20 cellular contexts compared by ENCODE assay signal in the genomic region with DNA sequence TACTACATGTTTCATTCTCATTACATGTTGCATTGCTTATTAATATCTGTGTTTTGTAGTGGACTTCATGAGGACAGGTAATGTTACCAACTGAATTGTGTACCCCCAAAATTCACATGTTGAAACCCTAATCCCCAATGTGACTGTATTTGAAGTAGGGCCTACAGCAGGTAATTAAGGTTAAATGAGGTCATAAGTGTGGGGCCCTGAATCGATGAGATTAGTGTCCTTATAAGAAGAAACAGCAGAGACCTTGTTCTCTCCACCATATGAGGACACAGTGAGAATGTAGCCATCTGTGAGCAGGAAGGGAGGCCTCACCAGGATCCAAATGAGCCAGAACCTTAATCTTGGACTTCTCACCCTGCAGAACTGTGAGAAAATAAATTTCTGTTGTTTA. TPM values are rescaled to one million over a fixed set of nuclear protein-coding genes. Genes with fewer than 3 reads are reported as not detected.
DNase-seq lines count a peak whose midpoint lies in the region; ATAC-seq, FAIRE-seq and TF ChIP-seq lines count a peak whose summit lies in the region.
"Had no signal": no experiment of that assay in that cellular context is flagged by ENCODE, and none has a peak within 500 bp of the region (broad histone marks: within the 10 kb centered on the region; RNA-seq: fewer than 3 reads in every experiment).

No MANE protein-coding gene starts in this region.

- H3K9me2 ChIP-seq in MM.1S (replicated peaks; ENCODE audit: insufficient read depth, low read length), result no peaks in the 10 kb centered on the region

- WGBS in HepG2 (ENCODE audit: low lambda C conversion rate), result 0% methylated on average over 1 of the region's 1 CpG
- 100% methylated on average over 1 of the region's 1 CpG for WGBS in right lobe of liver (ENCODE audit: insufficient coverage, low coverage, low lambda C conversion rate, missing lambda C conversion rate)
- WGBS in esophagus muscularis mucosa, result 100% methylated on average over 1 of the region's 1 CpG

- ATAC-seq in HepG2 (no peak), right lobe of liver (no peak), GM19455 (IDR thresholded peaks at IDR 0.05; ENCODE audit: unreplicated experiment) (no peak)
- ATAC-seq in activated CD8-positive, alpha-beta memory T cell treated with anti-CD3 and anti-CD28 coated beads, Interleukin-2, amount 10 ng/mL, durations not matched to agents 7 days and 5 days, result no peak
- ATAC-seq: HCT116 had no signal

- H3K27me3 ChIP-seq in HepG2 (ENCODE audit: control insufficient read depth in 1 of 2, insufficient read depth in 2 of 2, low read length in 2 of 2) (peaks cover 0 to 9% of the 10 kb centered on the region in 2 experiments; a peak in 1 of 5 replicates), right lobe of liver (no peaks in the 10 kb centered on the region), MM.1S (replicated peaks; ENCODE audit: insufficient read depth, low read length) (no peaks in the 10 kb centered on the region), esophagus muscularis mucosa (peaks cover 0 to 4% (median 0%) of the 10 kb centered on the region in 4 donors)
- H3K27me3 ChIP-seq: SJCRH30 had no signal

- H3K4me2 ChIP-seq in HepG2 (ENCODE audit: low read depth, low read length), result no peak overlapping the region
- H3K4me2 ChIP-seq in MM.1S (ENCODE audit: low read depth, low read length), result peak overlapping the region; percentile 58

- no peak for DNase-seq in HepG2 (ENCODE audit: low spot score)
- DNase-seq in right lobe of liver, result no peak
- DNase-seq in MM.1S, result no peak
- peak; percentile 72 for DNase-seq in esophagus muscularis mucosa (ENCODE audit: extremely low spot score)
- DNase-seq in activated CD8-positive, alpha-beta memory T cell treated with anti-CD3 and anti-CD28 coated beads, Interleukin-2, amount 10 ng/mL, durations not matched to agents 7 days and 5 days, result no peak
- DNase-seq in coronary artery (ENCODE audit: low spot score), result no peak
- DNase-seq: AML-193; NCI-H1092 treated with DMSO at 0.1 percent for 48 hours; NCI-H1436 treated with DMSO at 0.1 percent for 48 hours; NCI-H1930; NCI-H2227 treated with DMSO at 0.1 percent for 48 hours; NCI-H510A; NCI-H748 treated with DMSO at 0.1 percent for 48 hours; NK-92 treated with Interleukin-12 subunit alpha and Interleukin-12 subunit beta, amount 100 ng/mL, for 24 hours; SJCRH30 had no signal

- H3K9me3 Mint-ChIP-seq in activated CD8-positive, alpha-beta memory T cell treated with anti-CD3 and anti-CD28 coated beads, Interleukin-2, amount 10 ng/mL, durations not matched to agents 7 days and 5 days (ENCODE audit: low read depth), result no peaks in the 10 kb centered on the region
- H3K9me3 Mint-ChIP-seq: IgD-negative memory B cell had no signal

- BruUV-seq in HepG2 (replicated peaks; lab: Mats Ljungman, UMichigan), result no TSS peak

- no peak for TF ChIP-seq POLR2A in HepG2 (IDR thresholded peaks at IDR 0.05; ENCODE audit: insufficient read depth in 1 of 2, low read depth in 2 of 2, low read length in 2 of 2)
- no peak for TF ChIP-seq POLR2A in right lobe of liver (IDR thresholded peaks at IDR 0.05)
- TF ChIP-seq POLR2A in esophagus muscularis mucosa (IDR thresholded peaks at IDR 0.05; ENCODE audit: low read depth), result no peak

- TF ChIP-seq EP300 in HepG2 (IDR thresholded peaks at IDR 0.05; ENCODE audit: low read depth in 2 of 2, low read length in 2 of 2) (no peak), HepG2 (CRISPR knock-in tag; IDR thresholded peaks at IDR 0.05; ENCODE audit: borderline replicate concordance) (no peak), esophagus muscularis mucosa (IDR thresholded peaks at IDR 0.05) (no peak)

- H3K4me1 ChIP-seq in HepG2 (ENCODE audit: insufficient read depth, low read length) (peaks cover 13% of the 10 kb centered on the region), right lobe of liver (peaks cover 0 to 13% (median 6%) of the 10 kb centered on the region in 4 donors), MM.1S (ENCODE audit: low read length) (peaks cover 61% of the 10 kb centered on the region), esophagus muscularis mucosa (no peaks in the 10 kb centered on the region)

- H3K9me3 ChIP-seq in HepG2 (ENCODE audit: low read length) (0 out of 2 replicates have a peak, but pooled peaks cover 4% of the 10 kb centered on the region), right lobe of liver (no peaks in the 10 kb centered on the region), MM.1S (replicated peaks; ENCODE audit: insufficient read depth, low read length) (no peaks in the 10 kb centered on the region), esophagus muscularis mucosa (no peaks in the 10 kb centered on the region)

- H3K9ac ChIP-seq in HepG2 (ENCODE audit: insufficient read depth, low read depth, low read length) (no peak overlapping the region), MM.1S (ENCODE audit: low read length) (peak overlapping the region; percentile 1; the same call in 1 of the 2 replicates)

- CTCF ChIA-PET in HepG2 (lab: Yijun Ruan, JAX; ENCODE audit: low intra/inter-chr PET ratio, low total read pairs), result no interaction called here
- CTCF ChIA-PET in activated CD8-positive, alpha-beta memory T cell treated with anti-CD3 and anti-CD28 coated beads, Interleukin-2, amount 10 ng/mL, durations not matched to agents 7 days and 5 days (lab: Charles Lee), result no interaction called here

- H4K20me1 ChIP-seq in HepG2 (ENCODE audit: insufficient read depth, low read length), result no peaks in the 10 kb centered on the region
- H4K20me1 ChIP-seq in MM.1S (ENCODE audit: insufficient read depth, low read length), result no peaks in the 10 kb centered on the region

- no peaks in the 10 kb centered on the region for H3K4me1 Mint-ChIP-seq in activated CD8-positive, alpha-beta memory T cell treated with anti-CD3 and anti-CD28 coated beads, Interleukin-2, amount 10 ng/mL, durations not matched to agents 7 days and 5 days

- H3K79me2 ChIP-seq in HepG2 (ENCODE audit: insufficient read depth, low read length), result no peaks in the 10 kb centered on the region
- H3K79me2 ChIP-seq in MM.1S (ENCODE audit: low read length), result no peaks in the 10 kb centered on the region

- H3K27ac ChIP-seq in HepG2 (ENCODE audit: extremely low read length, insufficient read depth, low read length), result no peak overlapping the region
- no peak overlapping the region for H3K27ac ChIP-seq in right lobe of liver
- H3K27ac ChIP-seq in MM.1S (ENCODE audit: low read length), result peak overlapping the region; percentile 73
- H3K27ac ChIP-seq in esophagus muscularis mucosa (replicated peaks in 1 of 4), result no peak overlapping the region
- no peak overlapping the region for H3K27ac ChIP-seq in coronary artery

- intact Hi-C loops in HepG2 (cut with micrococcal nuclease; ENCODE audit: unreplicated experiment) (no loop called here), right lobe of liver (cut with DNase I) (no loop called here), esophagus muscularis mucosa (cut with DNase I) (no loop called here)

- H3K36me3 Mint-ChIP-seq in activated CD8-positive, alpha-beta memory T cell treated with anti-CD3 and anti-CD28 coated beads, Interleukin-2, amount 10 ng/mL, durations not matched to agents 7 days and 5 days, result peaks cover 8% of the 10 kb centered on the region
- H3K36me3 Mint-ChIP-seq: IgD-negative memory B cell had no signal

- peaks cover 37% of the 10 kb centered on the region for H3F3A ChIP-seq in MM.1S (ENCODE audit: insufficient read depth, low read length)

- H3K4me3 Mint-ChIP-seq in activated CD8-positive, alpha-beta memory T cell treated with anti-CD3 and anti-CD28 coated beads, Interleukin-2, amount 10 ng/mL, durations not matched to agents 7 days and 5 days, result no peak overlapping the region

- no peak overlapping the region for H3K27ac Mint-ChIP-seq in activated CD8-positive, alpha-beta memory T cell treated with anti-CD3 and anti-CD28 coated beads, Interleukin-2, amount 10 ng/mL, durations not matched to agents 7 days and 5 days

- in situ Hi-C loops in HepG2 (cut with HindIII; ENCODE audit: extremely low pct_ligation_motif_present, low pct_unique_long_range_greater_than_20kb), result no loop called here

- FAIRE-seq in HepG2 (lab: Jason Lieb, UNC), result no peak
- FAIRE-seq: H1, RCC 7860 had no signal

- TF ChIP-seq CTCF in HepG2 (CRISPR knock-in tag; IDR thresholded peaks at IDR 0.05) (no peak), right lobe of liver (IDR thresholded peaks at IDR 0.05) (no peak), MM.1S (IDR thresholded peaks at IDR 0.05; ENCODE audit: low read length) (no peak), esophagus muscularis mucosa (IDR thresholded peaks at IDR 0.05) (no peak), coronary artery (IDR thresholded peaks at IDR 0.05) (no peak)

- TF ChIP-seq RAD21 in HepG2 (CRISPR knock-in tag; IDR thresholded peaks at IDR 0.05), result no peak

- H3K27me3 Mint-ChIP-seq in activated CD8-positive, alpha-beta memory T cell treated with anti-CD3 and anti-CD28 coated beads, Interleukin-2, amount 10 ng/mL, durations not matched to agents 7 days and 5 days, result peaks cover 13% of the 10 kb centered on the region
- H3K27me3 Mint-ChIP-seq: IgD-negative memory B cell had no signal

- no peaks in the 10 kb centered on the region for H3K36me3 ChIP-seq in HepG2 (replicated peaks in 1 of 2; ENCODE audit: control insufficient read depth in 1 of 2, insufficient read depth in 2 of 2, low read length in 2 of 2)
- H3K36me3 ChIP-seq in right lobe of liver, result no peaks in the 10 kb centered on the region
- H3K36me3 ChIP-seq in MM.1S (replicated peaks; ENCODE audit: insufficient read depth, low read length), result no peaks in the 10 kb centered on the region
- no peaks in the 10 kb centered on the region for H3K36me3 ChIP-seq in esophagus muscularis mucosa
- H3K36me3 ChIP-seq: SJCRH30 had no signal

- POLR2A ChIA-PET in HepG2 (lab: Yijun Ruan, JAX), result no interaction called here

- H2AFZ ChIP-seq in HepG2 (ENCODE audit: low read length) (no peak overlapping the region), MM.1S (ENCODE audit: low read length) (peak overlapping the region; percentile 14)

- H3K4me3 ChIP-seq in HepG2 (replicated peaks in 1 of 3; ENCODE audit: insufficient read depth in 1 of 3, low read depth in 2 of 3, low read length in 3 of 3) (no peak overlapping the region), right lobe of liver (no peak overlapping the region), MM.1S (ENCODE audit: low read length) (peak overlapping the region; percentile 0; the same call in 1 of the 2 replicates), esophagus muscularis mucosa (no peak overlapping the region), coronary artery (no peak overlapping the region)
- H3K4me3 ChIP-seq: SJCRH30 had no signal

RNA-seq across cellular contexts. Expression of a gene that starts 15.0 kb away (rescaled TPM):
- total RNA-seq in HepG2 (2016; rRNA removed; fragmentation: Illumina TruSeq; extraction: Trizol) (9.3 and 11.2 TPM in 2 replicates), right lobe of liver (10 to 100 TPM; 31.6 to 68.2 (median 48.6) TPM), esophagus muscularis mucosa (10 to 100 TPM; 22.4 to 28.3 (median 26.4) TPM)
- total RNA-seq in HepG2 (2016; cell fraction: cytosol; rRNA removed; fragmentation: Illumina TruSeq; extraction: Trizol; ENCODE audit: low read depth), result 1.5 and 1.9 TPM in 2 replicates
- total RNA-seq in HepG2 (2016; cell fraction: insoluble cytoplasmic fraction; rRNA removed; fragmentation: Illumina TruSeq; extraction: Trizol), result 9.5 and 10.0 TPM in 2 replicates
- total RNA-seq in HepG2 (2016; cell fraction: membrane; rRNA removed; fragmentation: Illumina TruSeq; extraction: Trizol), result 7.9 and 9.1 TPM in 2 replicates
- 13.0 and 14.3 TPM in 2 replicates for total RNA-seq in HepG2 (2016; cell fraction: nucleus; rRNA removed; fragmentation: Illumina TruSeq; extraction: Trizol)
- polyA plus RNA-seq in HepG2 (2011; rRNA removed), result 6.7 and 6.9 TPM in 2 replicates
- polyA plus RNA-seq in HepG2 (2011; cell fraction: cytosol; rRNA removed), result 4.7 and 8.7 TPM in 2 replicates
- 2.7 and 2.9 TPM in 2 replicates for polyA plus RNA-seq in HepG2 (2011; cell fraction: nucleus; rRNA removed)
- 17.0 and 23.0 TPM in 2 replicates for polyA plus RNA-seq in HepG2 (2012)
- polyA plus RNA-seq in HepG2 (2016; cell fraction: cytosol; fragmentation: Illumina TruSeq; extraction: Trizol; ENCODE audit: low read depth), result 7.3 and 7.9 TPM in 2 replicates
- 12.1 and 14.2 TPM in 2 replicates for polyA plus RNA-seq in HepG2 (2016; cell fraction: insoluble cytoplasmic fraction; fragmentation: Illumina TruSeq; extraction: Trizol; ENCODE audit: low read depth)
- polyA plus RNA-seq in HepG2 (2016; cell fraction: membrane; fragmentation: Illumina TruSeq; extraction: Trizol; ENCODE audit: low read depth), result 9.1 and 10.7 TPM in 2 replicates
- 14.6 and 15.2 TPM in 2 replicates for polyA plus RNA-seq in HepG2 (2016; cell fraction: nucleus; fragmentation: Illumina TruSeq; extraction: Trizol; ENCODE audit: insufficient read depth, low read depth)
- polyA minus RNA-seq in HepG2 (2011; rRNA and poly(A)+ RNA removed; ENCODE audit: low replicate concordance), result 15.8 and 22.3 TPM in 2 replicates
- polyA minus RNA-seq in HepG2 (2011; cell fraction: cytosol; rRNA and poly(A)+ RNA removed), result 14.0 and 18.3 TPM in 2 replicates
- 17.0 and 22.1 TPM in 2 replicates for polyA minus RNA-seq in HepG2 (2011; cell fraction: nucleus; rRNA and poly(A)+ RNA removed)
- 10 to 100 TPM; 26.2 to 30.8 TPM for total RNA-seq in activated CD8-positive, alpha-beta memory T cell treated with anti-CD3 and anti-CD28 coated beads, Interleukin-2, amount 10 ng/mL, durations not matched to agents 7 days and 5 days

RNA-seq across cellular contexts. Expression of a gene that starts 43.6 kb away (rescaled TPM):
- 10.7 and 17.4 TPM in 2 replicates for total RNA-seq in HepG2 (2016; rRNA removed; fragmentation: Illumina TruSeq; extraction: Trizol)
- 6.5 and 7.9 TPM in 2 replicates for total RNA-seq in HepG2 (2016; cell fraction: cytosol; rRNA removed; fragmentation: Illumina TruSeq; extraction: Trizol; ENCODE audit: low read depth)
- total RNA-seq in HepG2 (2016; cell fraction: insoluble cytoplasmic fraction; rRNA removed; fragmentation: Illumina TruSeq; extraction: Trizol), result 11.7 and 17.3 TPM in 2 replicates
- total RNA-seq in HepG2 (2016; cell fraction: membrane; rRNA removed; fragmentation: Illumina TruSeq; extraction: Trizol), result 13.3 and 14.5 TPM in 2 replicates
- 13.1 and 13.5 TPM in 2 replicates for total RNA-seq in HepG2 (2016; cell fraction: nucleus; rRNA removed; fragmentation: Illumina TruSeq; extraction: Trizol)
- 18.2 and 19.1 TPM in 2 replicates for polyA plus RNA-seq in HepG2 (2011; rRNA removed)
- 15.4 and 21.8 TPM in 2 replicates for polyA plus RNA-seq in HepG2 (2011; cell fraction: cytosol; rRNA removed)
- polyA plus RNA-seq in HepG2 (2011; cell fraction: nucleus; rRNA removed), result 5.0 and 8.8 TPM in 2 replicates
- 10.7 and 14.3 TPM in 2 replicates for polyA plus RNA-seq in HepG2 (2012)
- polyA plus RNA-seq in HepG2 (2016; cell fraction: cytosol; fragmentation: Illumina TruSeq; extraction: Trizol; ENCODE audit: low read depth), result 7.2 and 7.5 TPM in 2 replicates
- 9.4 and 9.8 TPM in 2 replicates for polyA plus RNA-seq in HepG2 (2016; cell fraction: insoluble cytoplasmic fraction; fragmentation: Illumina TruSeq; extraction: Trizol; ENCODE audit: low read depth)
- 10.5 and 10.9 TPM in 2 replicates for polyA plus RNA-seq in HepG2 (2016; cell fraction: membrane; fragmentation: Illumina TruSeq; extraction: Trizol; ENCODE audit: low read depth)
- 18.7 and 19.3 TPM in 2 replicates for polyA plus RNA-seq in HepG2 (2016; cell fraction: nucleus; fragmentation: Illumina TruSeq; extraction: Trizol; ENCODE audit: insufficient read depth, low read depth)
- polyA minus RNA-seq in HepG2 (2011; rRNA and poly(A)+ RNA removed; ENCODE audit: low replicate concordance), result 31.7 and 32.4 TPM in 2 replicates
- 11.4 and 11.6 TPM in 2 replicates for polyA minus RNA-seq in HepG2 (2011; cell fraction: cytosol; rRNA and poly(A)+ RNA removed)
- 9.3 and 10.9 TPM in 2 replicates for polyA minus RNA-seq in HepG2 (2011; cell fraction: nucleus; rRNA and poly(A)+ RNA removed)
- total RNA-seq in right lobe of liver, result 10 to 100 TPM; 10.5 to 24.2 (median 20.3) TPM
- total RNA-seq in esophagus muscularis mucosa, result 10 to 100 TPM; 16.9 to 31.0 (median 20.6) TPM
- 10 to 100 TPM; 30.9 to 34.9 TPM for total RNA-seq in activated CD8-positive, alpha-beta memory T cell treated with anti-CD3 and anti-CD28 coated beads, Interleukin-2, amount 10 ng/mL, durations not matched to agents 7 days and 5 days
